14 cellular contexts compared by ENCODE assay signal in genomic region chr15:39666671-39667070, GRCh38.
DNase-seq lines count a peak whose midpoint lies in the region; ATAC-seq and TF ChIP-seq lines count a peak whose summit lies in the region.
"Had no signal": no experiment of that assay in that cellular context is flagged by ENCODE, and none has a peak within 500 bp of the region (broad histone marks: within the 10 kb centered on the region; RNA-seq: fewer than 3 reads in every experiment).

No MANE protein-coding gene starts in this region.

- H3K4me3 ChIP-seq in SJCRH30 (no peak overlapping the region), fibroblast of lung (replicated peaks in 1 of 4; ENCODE audit: control extremely low read depth in 1 of 4, insufficient read depth in 1 of 4, low read depth in 3 of 4, low read length in 4 of 4) (no peak overlapping the region), neural progenitor cell (no peak overlapping the region)

- H3K27ac Mint-ChIP-seq in neural progenitor cell: peak overlapping the region; percentile 97
- H3K27ac Mint-ChIP-seq in CD14-positive monocyte: no peak overlapping the region
- H3K27ac Mint-ChIP-seq in activated CD8-positive, alpha-beta memory T cell treated with anti-CD3 and anti-CD28 coated beads, Interleukin-2, amount 10 ng/mL, durations not matched to agents 7 days and 5 days: no peak overlapping the region
- H3K27ac Mint-ChIP-seq in activated CD4-positive, alpha-beta memory T cell treated with anti-CD3 and anti-CD28 coated beads, Interleukin-2, amount 10 ng/mL, durations not matched to agents 7 days and 5 days: no peak overlapping the region
- H3K27ac Mint-ChIP-seq in CD4-positive, alpha-beta T cell: no peak overlapping the region
- H3K27ac Mint-ChIP-seq: activated naive CD8-positive, alpha-beta T cell treated with anti-CD3 and anti-CD28 coated beads, Interleukin-2, amount 10 ng/mL, durations not matched to agents 7 days and 5 days had no signal

- intact Hi-C loops in CD14-positive monocyte (cut with micrococcal nuclease): no loop called here
- intact Hi-C loops in CD4-positive, alpha-beta T cell (cut with DNase I, micrococcal nuclease): no loop called here

- H3K4me2 ChIP-seq in fibroblast of lung (ENCODE audit: extremely low read depth, insufficient read depth, low read length) (peak overlapping the region; percentile 4), neural progenitor cell (peak overlapping the region; percentile 39)

- H2AFZ ChIP-seq in fibroblast of lung (ENCODE audit: low read length) (peak overlapping the region; percentile 7), neural progenitor cell (replicated peaks) (no peak overlapping the region)

- no peaks in the 10 kb centered on the region for H3K36me3 ChIP-seq in SJCRH30
- H3K36me3 ChIP-seq in fibroblast of lung (ENCODE audit: control insufficient read depth, insufficient read depth, low read length): no peaks in the 10 kb centered on the region
- H3K36me3 ChIP-seq in neural progenitor cell: no peaks in the 10 kb centered on the region

- ATAC-seq in activated CD8-positive, alpha-beta memory T cell treated with anti-CD3 and anti-CD28 coated beads, Interleukin-2, amount 10 ng/mL, durations not matched to agents 7 days and 5 days: no peak
- no peak for ATAC-seq in CD4-positive, alpha-beta T cell (ENCODE audit: poor library complexity)
- ATAC-seq: naive thymus-derived CD8-positive, alpha-beta T cell had no signal

- H3K9me3 Mint-ChIP-seq in neural progenitor cell: peaks cover 3% of the 10 kb centered on the region
- no peaks in the 10 kb centered on the region for H3K9me3 Mint-ChIP-seq in CD14-positive monocyte
- no peaks in the 10 kb centered on the region for H3K9me3 Mint-ChIP-seq in activated CD8-positive, alpha-beta memory T cell treated with anti-CD3 and anti-CD28 coated beads, Interleukin-2, amount 10 ng/mL, durations not matched to agents 7 days and 5 days (ENCODE audit: low read depth)
- no peaks in the 10 kb centered on the region for H3K9me3 Mint-ChIP-seq in activated CD4-positive, alpha-beta memory T cell treated with anti-CD3 and anti-CD28 coated beads, Interleukin-2, amount 10 ng/mL, durations not matched to agents 7 days and 5 days
- H3K9me3 Mint-ChIP-seq in CD4-positive, alpha-beta T cell: no peaks in the 10 kb centered on the region
- H3K9me3 Mint-ChIP-seq: activated naive CD8-positive, alpha-beta T cell treated with anti-CD3 and anti-CD28 coated beads, Interleukin-2, amount 10 ng/mL, durations not matched to agents 7 days and 5 days; CD8-positive, alpha-beta memory T cell; naive thymus-derived CD8-positive, alpha-beta T cell had no signal

- H3K4me3 Mint-ChIP-seq in neural progenitor cell (no peak overlapping the region), CD14-positive monocyte (no peak overlapping the region)
- H3K4me3 Mint-ChIP-seq in activated CD8-positive, alpha-beta memory T cell treated with anti-CD3 and anti-CD28 coated beads, Interleukin-2, amount 10 ng/mL, durations not matched to agents 7 days and 5 days: no peak overlapping the region
- no peak overlapping the region for H3K4me3 Mint-ChIP-seq in activated CD4-positive, alpha-beta memory T cell treated with anti-CD3 and anti-CD28 coated beads, Interleukin-2, amount 10 ng/mL, durations not matched to agents 7 days and 5 days
- no peak overlapping the region for H3K4me3 Mint-ChIP-seq in CD4-positive, alpha-beta T cell
- H3K4me3 Mint-ChIP-seq: activated naive CD8-positive, alpha-beta T cell treated with anti-CD3 and anti-CD28 coated beads, Interleukin-2, amount 10 ng/mL, durations not matched to agents 7 days and 5 days; CD8-positive, alpha-beta memory T cell; naive thymus-derived CD8-positive, alpha-beta T cell had no signal

- TF ChIP-seq CTCF in fibroblast of lung (conservative IDR thresholded peaks at IDR 0.05 in 1 of 2, IDR thresholded peaks at IDR 0.05 in 1 of 2; ENCODE audit: low read depth in 1 of 2, low read length in 2 of 2) (no peak), neural progenitor cell (IDR thresholded peaks at IDR 0.05) (no peak), CD14-positive monocyte (IDR thresholded peaks at IDR 0.05) (no peak)
- no peak for TF ChIP-seq CTCF in CD4-positive, alpha-beta T cell (IDR thresholded peaks at IDR 0.05)

- CTCF ChIA-PET in activated CD8-positive, alpha-beta memory T cell treated with anti-CD3 and anti-CD28 coated beads, Interleukin-2, amount 10 ng/mL, durations not matched to agents 7 days and 5 days (lab: Charles Lee): interaction anchor here (0.7 to 1.4 kb wide), 3 partner anchors 13 to 87 kb away, joined by 3 read pairs; no protein-coding TSS in a partner anchor
- CTCF ChIA-PET in activated CD4-positive, alpha-beta memory T cell treated with anti-CD3 and anti-CD28 coated beads, Interleukin-2, amount 10 ng/mL, durations not matched to agents 7 days and 5 days (lab: Charles Lee): interaction anchor here (1.0 kb wide), 1 partner anchor 19 kb away, joined by 4 read pairs; no protein-coding TSS in a partner anchor
- CTCF ChIA-PET in CD4-positive, alpha-beta T cell (lab: Charles Lee): no interaction called here

- H3F3A ChIP-seq in neural progenitor cell (ENCODE audit: low read depth): peaks cover 36% of the 10 kb centered on the region

- POLR2A ChIA-PET in activated CD4-positive, alpha-beta memory T cell treated with anti-CD3 and anti-CD28 coated beads, Interleukin-2, amount 10 ng/mL, durations not matched to agents 7 days and 5 days (lab: Charles Lee): interaction anchor here (1.2 kb wide), 1 partner anchor 15 kb away, joined by 3 read pairs; no protein-coding TSS in a partner anchor
- POLR2A ChIA-PET in CD4-positive, alpha-beta T cell (lab: Charles Lee): no interaction called here

- H3K4me1 ChIP-seq in SJCRH30 (peaks cover 20% of the 10 kb centered on the region), fibroblast of lung (ENCODE audit: control insufficient read depth, extremely low read depth, insufficient read depth, low read length) (no peaks in the 10 kb centered on the region), neural progenitor cell (peaks cover 46% of the 10 kb centered on the region)

- H3K9ac ChIP-seq in fibroblast of lung (ENCODE audit: insufficient read depth, low read length) (no peak overlapping the region), neural progenitor cell (no peak overlapping the region)

- peak; percentile 94 for DNase-seq in EH (ENCODE audit: low read depth)
- no peak for DNase-seq in SJCRH30
- DNase-seq in fibroblast of lung (ENCODE audit: low read depth in 2 of 2): peak in 1 of 2 donors; percentile 86
- DNase-seq in neural progenitor cell (ENCODE audit: low spot score): peak; percentile 40
- no peak for DNase-seq in CD14-positive monocyte (ENCODE audit: low spot score)
- no peak for DNase-seq in activated CD8-positive, alpha-beta memory T cell treated with anti-CD3 and anti-CD28 coated beads, Interleukin-2, amount 10 ng/mL, durations not matched to agents 7 days and 5 days
- DNase-seq in activated CD4-positive, alpha-beta memory T cell treated with anti-CD3 and anti-CD28 coated beads, Interleukin-2, amount 10 ng/mL, durations not matched to agents 7 days and 5 days: no peak
- no peak for DNase-seq in CD4-positive, alpha-beta T cell
- DNase-seq: activated naive CD8-positive, alpha-beta T cell treated with anti-CD3 and anti-CD28 coated beads, Interleukin-2, amount 10 ng/mL, durations not matched to agents 7 days and 5 days; CD8-positive, alpha-beta memory T cell; naive thymus-derived CD8-positive, alpha-beta T cell; NCI-H2081; OCI-M1; stimulated activated CD8-positive, alpha-beta memory T cell treated with anti-CD3 and anti-CD28 coated beads, Interleukin-4, amount 100 ng/mL, for 48 hours had no signal

- H3K27me3 ChIP-seq in SJCRH30 (no peaks in the 10 kb centered on the region), fibroblast of lung (ENCODE audit: control insufficient read depth, insufficient read depth, low read length) (no peaks in the 10 kb centered on the region), neural progenitor cell (no peaks in the 10 kb centered on the region)
- no peaks in the 10 kb centered on the region for H3K27me3 ChIP-seq in CD4-positive, alpha-beta T cell (ENCODE audit: control insufficient read depth, insufficient read depth, low read length)

- H3K4me1 Mint-ChIP-seq in neural progenitor cell: peaks cover 48% of the 10 kb centered on the region
- H3K4me1 Mint-ChIP-seq in CD14-positive monocyte: no peaks in the 10 kb centered on the region
- peaks cover 2% of the 10 kb centered on the region for H3K4me1 Mint-ChIP-seq in activated CD8-positive, alpha-beta memory T cell treated with anti-CD3 and anti-CD28 coated beads, Interleukin-2, amount 10 ng/mL, durations not matched to agents 7 days and 5 days
- H3K4me1 Mint-ChIP-seq in activated CD4-positive, alpha-beta memory T cell treated with anti-CD3 and anti-CD28 coated beads, Interleukin-2, amount 10 ng/mL, durations not matched to agents 7 days and 5 days: no peaks in the 10 kb centered on the region
- H3K4me1 Mint-ChIP-seq in CD4-positive, alpha-beta T cell (ENCODE audit: low read depth): peaks cover 5% of the 10 kb centered on the region
- H3K4me1 Mint-ChIP-seq: activated naive CD8-positive, alpha-beta T cell treated with anti-CD3 and anti-CD28 coated beads, Interleukin-2, amount 10 ng/mL, durations not matched to agents 7 days and 5 days had no signal

- no peaks in the 10 kb centered on the region for H3K79me2 ChIP-seq in fibroblast of lung (ENCODE audit: control insufficient read depth, insufficient read depth, low read length)
- no peaks in the 10 kb centered on the region for H3K79me2 ChIP-seq in neural progenitor cell (ENCODE audit: low read depth)

- H3K36me3 Mint-ChIP-seq in neural progenitor cell (peaks cover 1% of the 10 kb centered on the region), CD14-positive monocyte (no peaks in the 10 kb centered on the region)
- no peaks in the 10 kb centered on the region for H3K36me3 Mint-ChIP-seq in activated CD8-positive, alpha-beta memory T cell treated with anti-CD3 and anti-CD28 coated beads, Interleukin-2, amount 10 ng/mL, durations not matched to agents 7 days and 5 days
- no peaks in the 10 kb centered on the region for H3K36me3 Mint-ChIP-seq in activated CD4-positive, alpha-beta memory T cell treated with anti-CD3 and anti-CD28 coated beads, Interleukin-2, amount 10 ng/mL, durations not matched to agents 7 days and 5 days (ENCODE audit: low read depth)
- no peaks in the 10 kb centered on the region for H3K36me3 Mint-ChIP-seq in CD4-positive, alpha-beta T cell (ENCODE audit: low read depth)
- H3K36me3 Mint-ChIP-seq: activated naive CD8-positive, alpha-beta T cell treated with anti-CD3 and anti-CD28 coated beads, Interleukin-2, amount 10 ng/mL, durations not matched to agents 7 days and 5 days; CD8-positive, alpha-beta memory T cell; naive thymus-derived CD8-positive, alpha-beta T cell had no signal

- H3K27me3 Mint-ChIP-seq in neural progenitor cell (ENCODE audit: insufficient read depth, low read depth): peaks cover 6% of the 10 kb centered on the region
- H3K27me3 Mint-ChIP-seq in CD14-positive monocyte (ENCODE audit: low read depth in 3 of 3): peaks cover 0 to 4% (median 3%) of the 10 kb centered on the region in 3 donors
- H3K27me3 Mint-ChIP-seq in activated CD8-positive, alpha-beta memory T cell treated with anti-CD3 and anti-CD28 coated beads, Interleukin-2, amount 10 ng/mL, durations not matched to agents 7 days and 5 days: peaks cover 12% of the 10 kb centered on the region
- H3K27me3 Mint-ChIP-seq in activated CD4-positive, alpha-beta memory T cell treated with anti-CD3 and anti-CD28 coated beads, Interleukin-2, amount 10 ng/mL, durations not matched to agents 7 days and 5 days: peaks cover 10% of the 10 kb centered on the region
- peaks cover 8% of the 10 kb centered on the region for H3K27me3 Mint-ChIP-seq in CD4-positive, alpha-beta T cell
- H3K27me3 Mint-ChIP-seq: CD8-positive, alpha-beta memory T cell had no signal

- H3K27ac ChIP-seq in SJCRH30 (peak overlapping the region; percentile 10; the same call in 1 of the 2 replicates), fibroblast of lung (ENCODE audit: insufficient read depth, low read length) (no peak overlapping the region), neural progenitor cell (no peak overlapping the region)
- H3K27ac ChIP-seq in CD4-positive, alpha-beta T cell (ENCODE audit: low read depth, low read length): no peak overlapping the region

- H3K9me3 ChIP-seq in SJCRH30 (replicated peaks): no peaks in the 10 kb centered on the region
- H3K9me3 ChIP-seq in fibroblast of lung (ENCODE audit: control insufficient read depth, insufficient read depth, low read depth, low read length): no peaks in the 10 kb centered on the region
- H3K9me3 ChIP-seq in neural progenitor cell (ENCODE audit: low read depth): no peaks in the 10 kb centered on the region
- no peaks in the 10 kb centered on the region for H3K9me3 ChIP-seq in CD4-positive, alpha-beta T cell (ENCODE audit: control insufficient read depth, low read length)

- H4K20me1 ChIP-seq in fibroblast of lung (ENCODE audit: control insufficient read depth, extremely low read depth, insufficient read depth, low read length) (no peaks in the 10 kb centered on the region), neural progenitor cell (ENCODE audit: low read depth) (no peaks in the 10 kb centered on the region)

Comparison
In these comparisons a context has a peak if more than half of its experiments do, and no peak if none do; other contexts are left out.
1. DNase-seq: peak in EH (single experiment) and neural progenitor cell (single experiment); none in SJCRH30 (0 of 2), CD14-positive monocyte (single experiment), activated CD8-positive, alpha-beta memory T cell treated with anti-CD3 and anti-CD28 coated beads, Interleukin-2, amount 10 ng/mL, durations not matched to agents 7 days and 5 days (single experiment), activated CD4-positive, alpha-beta memory T cell treated with anti-CD3 and anti-CD28 coated beads, Interleukin-2, amount 10 ng/mL, durations not matched to agents 7 days and 5 days (single experiment) and CD4-positive, alpha-beta T cell (0 of 10).